Comparison of ENCODE assay signal across 19 cellular contexts in genomic region chr19:3477506-3477905, GRCh38. TPM values are rescaled to one million over a fixed set of nuclear protein-coding genes. Genes with fewer than 3 reads are reported as not detected.
DNase-seq lines count a peak whose midpoint lies in the region; TF ChIP-seq lines count a peak whose summit lies in the region.
"Had no signal": no experiment of that assay in that cellular context is flagged by ENCODE, and none has a peak within 500 bp of the region (broad histone marks: within the 10 kb centered on the region; RNA-seq: fewer than 3 reads in every experiment).

No MANE protein-coding gene starts in this region.

- no peak overlapping the region for H3K4me3 Mint-ChIP-seq in activated CD4-positive, alpha-beta T cell treated with anti-CD3 and anti-CD28 coated beads, Interleukin-2, amount 10 ng/mL, durations not matched to agents 24 days and 14 days
- H3K4me3 Mint-ChIP-seq in activated CD4-positive, alpha-beta T cell treated with anti-CD3 and anti-CD28 coated beads, Interleukin-2, amount 10 ng/mL, durations not matched to agents 7 days and 5 days = no peak overlapping the region
- H3K4me3 Mint-ChIP-seq in activated T-helper 1 cell treated with anti-CD3 and anti-CD28 coated beads, Interleukin-12 subunit alpha, Interleukin-12 subunit beta, Interleukin-2, Interleukin-4 antibody, amounts not matched to agents 30 ng/mL and 10 ng/mL and 1 ng/mL, durations not matched to agents 14 hours and 24 hours and 36 hours = no peak overlapping the region
- no peak overlapping the region for H3K4me3 Mint-ChIP-seq in activated naive CD4-positive, alpha-beta T cell treated with anti-CD3 and anti-CD28 coated beads, Interleukin-2, amount 10 ng/mL, durations not matched to agents 7 days and 5 days

- DNase-seq in activated CD4-positive, alpha-beta T cell treated with anti-CD3 and anti-CD28 coated beads, Interleukin-2, amount 10 ng/mL, durations not matched to agents 24 days and 14 days = no peak
- no peak for DNase-seq in activated CD4-positive, alpha-beta T cell treated with anti-CD3 and anti-CD28 coated beads, Interleukin-2, amount 10 ng/mL, durations not matched to agents 7 days and 5 days
- no peak for DNase-seq in activated T-helper 1 cell treated with anti-CD3 and anti-CD28 coated beads, Interleukin-12 subunit alpha, Interleukin-12 subunit beta, Interleukin-2, Interleukin-4 antibody, amounts not matched to agents 30 ng/mL and 10 ng/mL and 1 ng/mL, durations not matched to agents 14 hours and 24 hours and 36 hours (ENCODE audit: low spot score)
- no peak for DNase-seq in activated naive CD4-positive, alpha-beta T cell treated with anti-CD3 and anti-CD28 coated beads, Interleukin-2, amount 10 ng/mL, durations not matched to agents 7 days and 5 days
- DNase-seq in AML-193 (lab: John Stamatoyannopoulos, UW) = no peak
- no peak for DNase-seq in amniotic stem cell (lab: John Stamatoyannopoulos, UW)
- DNase-seq: C1 segment of cervical spinal cord; Calu3; CD4-positive, alpha-beta T cell; DMS 273 treated with DMSO at 0.1 percent for 48 hours; HCEC 1CT had no signal

- H3K27ac Mint-ChIP-seq in activated CD4-positive, alpha-beta T cell treated with anti-CD3 and anti-CD28 coated beads, Interleukin-2, amount 10 ng/mL, durations not matched to agents 24 days and 14 days = peak overlapping the region; percentile 10
- no peak overlapping the region for H3K27ac Mint-ChIP-seq in activated CD4-positive, alpha-beta T cell treated with anti-CD3 and anti-CD28 coated beads, Interleukin-2, amount 10 ng/mL, durations not matched to agents 7 days and 5 days
- peak overlapping the region; percentile 11 for H3K27ac Mint-ChIP-seq in activated T-helper 1 cell treated with anti-CD3 and anti-CD28 coated beads, Interleukin-12 subunit alpha, Interleukin-12 subunit beta, Interleukin-2, Interleukin-4 antibody, amounts not matched to agents 30 ng/mL and 10 ng/mL and 1 ng/mL, durations not matched to agents 14 hours and 24 hours and 36 hours
- H3K27ac Mint-ChIP-seq in activated naive CD4-positive, alpha-beta T cell treated with anti-CD3 and anti-CD28 coated beads, Interleukin-2, amount 10 ng/mL, durations not matched to agents 7 days and 5 days = no peak overlapping the region
- H3K27ac Mint-ChIP-seq: CD4-positive, alpha-beta T cell; IgD-negative memory B cell had no signal

- no peaks in the 10 kb centered on the region for H3K9me3 Mint-ChIP-seq in activated CD4-positive, alpha-beta T cell treated with anti-CD3 and anti-CD28 coated beads, Interleukin-2, amount 10 ng/mL, durations not matched to agents 24 days and 14 days
- no peaks in the 10 kb centered on the region for H3K9me3 Mint-ChIP-seq in activated CD4-positive, alpha-beta T cell treated with anti-CD3 and anti-CD28 coated beads, Interleukin-2, amount 10 ng/mL, durations not matched to agents 7 days and 5 days
- H3K9me3 Mint-ChIP-seq in activated T-helper 1 cell treated with anti-CD3 and anti-CD28 coated beads, Interleukin-12 subunit alpha, Interleukin-12 subunit beta, Interleukin-2, Interleukin-4 antibody, amounts not matched to agents 30 ng/mL and 10 ng/mL and 1 ng/mL, durations not matched to agents 14 hours and 24 hours and 36 hours = no peaks in the 10 kb centered on the region
- H3K9me3 Mint-ChIP-seq in activated naive CD4-positive, alpha-beta T cell treated with anti-CD3 and anti-CD28 coated beads, Interleukin-2, amount 10 ng/mL, durations not matched to agents 7 days and 5 days = no peaks in the 10 kb centered on the region
- H3K9me3 Mint-ChIP-seq: CD4-positive, alpha-beta T cell; IgD-negative memory B cell had no signal

- no peak for TF ChIP-seq CTCF in HEK293 (tag by site-specific recombination; IDR thresholded peaks at IDR 0.05)

- H3K36me3 ChIP-seq in HEK293 (ENCODE audit: control insufficient read depth in 2 of 2, insufficient read depth in 1 of 2, low read length in 2 of 2) = no peaks in the 10 kb centered on the region

- intact Hi-C loops in activated CD4-positive, alpha-beta T cell treated with anti-CD3 and anti-CD28 coated beads, Interleukin-2, amount 10 ng/mL, durations not matched to agents 24 days and 14 days (cut with micrococcal nuclease) = loop anchor here (5.0 kb wide), 1 partner anchor 170 kb away; no protein-coding TSS in a partner anchor
- intact Hi-C loops in activated T-helper 1 cell treated with anti-CD3 and anti-CD28 coated beads, Interleukin-12 subunit alpha, Interleukin-12 subunit beta, Interleukin-2, Interleukin-4 antibody, amounts not matched to agents 30 ng/mL and 10 ng/mL and 1 ng/mL, durations not matched to agents 14 hours and 24 hours and 36 hours (cut with micrococcal nuclease) = no loop called here

- H3K4me3 ChIP-seq in HEK293 (ENCODE audit: low read depth, low read length) = no peak overlapping the region
- H3K4me3 ChIP-seq: GM12878 had no signal

- H3K27me3 Mint-ChIP-seq in activated CD4-positive, alpha-beta T cell treated with anti-CD3 and anti-CD28 coated beads, Interleukin-2, amount 10 ng/mL, durations not matched to agents 24 days and 14 days = peaks cover 2% of the 10 kb centered on the region
- H3K27me3 Mint-ChIP-seq in activated CD4-positive, alpha-beta T cell treated with anti-CD3 and anti-CD28 coated beads, Interleukin-2, amount 10 ng/mL, durations not matched to agents 7 days and 5 days = peaks cover 5% of the 10 kb centered on the region
- no peaks in the 10 kb centered on the region for H3K27me3 Mint-ChIP-seq in activated T-helper 1 cell treated with anti-CD3 and anti-CD28 coated beads, Interleukin-12 subunit alpha, Interleukin-12 subunit beta, Interleukin-2, Interleukin-4 antibody, amounts not matched to agents 30 ng/mL and 10 ng/mL and 1 ng/mL, durations not matched to agents 14 hours and 24 hours and 36 hours (ENCODE audit: insufficient read depth)
- H3K27me3 Mint-ChIP-seq in activated naive CD4-positive, alpha-beta T cell treated with anti-CD3 and anti-CD28 coated beads, Interleukin-2, amount 10 ng/mL, durations not matched to agents 7 days and 5 days = peaks cover 11% of the 10 kb centered on the region

- no peaks in the 10 kb centered on the region for H3K9me3 ChIP-seq in HEK293 (ENCODE audit: control insufficient read depth, insufficient read depth, low read depth, low read length)

- CTCF ChIA-PET in activated CD4-positive, alpha-beta T cell treated with anti-CD3 and anti-CD28 coated beads, Interleukin-2, amount 10 ng/mL, durations not matched to agents 7 days and 5 days (lab: Charles Lee) = no interaction called here
- CTCF ChIA-PET in HEK293 (lab: Yijun Ruan, JAX) = no interaction called here
- CTCF ChIA-PET in activated naive CD4-positive, alpha-beta T cell treated with anti-CD3 and anti-CD28 coated beads, Interleukin-2, amount 10 ng/mL, durations not matched to agents 7 days and 5 days (lab: Charles Lee) = interaction anchor here (0.6 kb wide), 1 partner anchor 154 kb away, joined by 4 read pairs; no protein-coding TSS in a partner anchor

- H3K27ac ChIP-seq in HEK293 (ENCODE audit: extremely low read depth, low read depth, low read length) = no peak overlapping the region
- H3K27ac ChIP-seq: 22Rv1, KMS-11 had no signal

- no peaks in the 10 kb centered on the region for H3K36me3 Mint-ChIP-seq in activated CD4-positive, alpha-beta T cell treated with anti-CD3 and anti-CD28 coated beads, Interleukin-2, amount 10 ng/mL, durations not matched to agents 24 days and 14 days (ENCODE audit: low read depth)
- H3K36me3 Mint-ChIP-seq in activated CD4-positive, alpha-beta T cell treated with anti-CD3 and anti-CD28 coated beads, Interleukin-2, amount 10 ng/mL, durations not matched to agents 7 days and 5 days (ENCODE audit: low read depth) = no peaks in the 10 kb centered on the region
- no peaks in the 10 kb centered on the region for H3K36me3 Mint-ChIP-seq in activated T-helper 1 cell treated with anti-CD3 and anti-CD28 coated beads, Interleukin-12 subunit alpha, Interleukin-12 subunit beta, Interleukin-2, Interleukin-4 antibody, amounts not matched to agents 30 ng/mL and 10 ng/mL and 1 ng/mL, durations not matched to agents 14 hours and 24 hours and 36 hours (ENCODE audit: low read depth)
- no peaks in the 10 kb centered on the region for H3K36me3 Mint-ChIP-seq in activated naive CD4-positive, alpha-beta T cell treated with anti-CD3 and anti-CD28 coated beads, Interleukin-2, amount 10 ng/mL, durations not matched to agents 7 days and 5 days
- H3K36me3 Mint-ChIP-seq: IgD-negative memory B cell had no signal

- H3K4me1 ChIP-seq in HEK293 (ENCODE audit: control insufficient read depth, insufficient read depth, low read length) = no peaks in the 10 kb centered on the region

- POLR2A ChIA-PET in activated CD4-positive, alpha-beta T cell treated with anti-CD3 and anti-CD28 coated beads, Interleukin-2, amount 10 ng/mL, durations not matched to agents 7 days and 5 days (lab: Charles Lee) = no interaction called here
- POLR2A ChIA-PET in HEK293 (lab: Yijun Ruan, JAX) = no interaction called here

- peaks cover 16% of the 10 kb centered on the region for H3K4me1 Mint-ChIP-seq in activated CD4-positive, alpha-beta T cell treated with anti-CD3 and anti-CD28 coated beads, Interleukin-2, amount 10 ng/mL, durations not matched to agents 24 days and 14 days
- H3K4me1 Mint-ChIP-seq in activated CD4-positive, alpha-beta T cell treated with anti-CD3 and anti-CD28 coated beads, Interleukin-2, amount 10 ng/mL, durations not matched to agents 7 days and 5 days = peaks cover 13% of the 10 kb centered on the region
- peaks cover 6% of the 10 kb centered on the region for H3K4me1 Mint-ChIP-seq in activated T-helper 1 cell treated with anti-CD3 and anti-CD28 coated beads, Interleukin-12 subunit alpha, Interleukin-12 subunit beta, Interleukin-2, Interleukin-4 antibody, amounts not matched to agents 30 ng/mL and 10 ng/mL and 1 ng/mL, durations not matched to agents 14 hours and 24 hours and 36 hours (ENCODE audit: low read depth)
- peaks cover 14% of the 10 kb centered on the region for H3K4me1 Mint-ChIP-seq in activated naive CD4-positive, alpha-beta T cell treated with anti-CD3 and anti-CD28 coated beads, Interleukin-2, amount 10 ng/mL, durations not matched to agents 7 days and 5 days

RNA-seq across cellular contexts. Expression of gene SMIM24, which starts 2.8 kb away (rescaled TPM):
- 0.33 TPM in 1 of 2 replicates, not detected in the other for total RNA-seq in activated CD4-positive, alpha-beta T cell treated with anti-CD3 and anti-CD28 coated beads, Interleukin-2, amount 10 ng/mL, durations not matched to agents 24 days and 14 days
- under 1 TPM; 0.27 to 0.33 TPM for total RNA-seq in activated CD4-positive, alpha-beta T cell treated with anti-CD3 and anti-CD28 coated beads, Interleukin-2, amount 10 ng/mL, durations not matched to agents 7 days and 5 days
- not detected in 2 replicates for total RNA-seq in activated T-helper 1 cell treated with anti-CD3 and anti-CD28 coated beads, Interleukin-12 subunit alpha, Interleukin-12 subunit beta, Interleukin-2, Interleukin-4 antibody, amounts not matched to agents 30 ng/mL and 10 ng/mL and 1 ng/mL, durations not matched to agents 14 hours and 24 hours and 36 hours
- total RNA-seq: A673; CD4-positive, alpha-beta T cell had no signal

RNA-seq across cellular contexts. Expression of gene SMIM44, which starts 5.7 kb away (rescaled TPM):
- not detected in 2 replicates for total RNA-seq in activated CD4-positive, alpha-beta T cell treated with anti-CD3 and anti-CD28 coated beads, Interleukin-2, amount 10 ng/mL, durations not matched to agents 24 days and 14 days
- not detected for total RNA-seq in activated CD4-positive, alpha-beta T cell treated with anti-CD3 and anti-CD28 coated beads, Interleukin-2, amount 10 ng/mL, durations not matched to agents 7 days and 5 days
- not detected in 2 replicates for total RNA-seq in activated T-helper 1 cell treated with anti-CD3 and anti-CD28 coated beads, Interleukin-12 subunit alpha, Interleukin-12 subunit beta, Interleukin-2, Interleukin-4 antibody, amounts not matched to agents 30 ng/mL and 10 ng/mL and 1 ng/mL, durations not matched to agents 14 hours and 24 hours and 36 hours
- total RNA-seq: A673; Calu3; CD4-positive, alpha-beta T cell; G401; GM12878; H1 had no signal

RNA-seq across cellular contexts. Expression of gene DOHH, which starts 23.0 kb away (rescaled TPM):
- 21.5 and 24.4 TPM in 2 replicates for total RNA-seq in activated CD4-positive, alpha-beta T cell treated with anti-CD3 and anti-CD28 coated beads, Interleukin-2, amount 10 ng/mL, durations not matched to agents 24 days and 14 days
- 10 to 100 TPM in 1 of 2 experiments, 1 to 10 TPM in 1; 9.2 to 12.6 TPM for total RNA-seq in activated CD4-positive, alpha-beta T cell treated with anti-CD3 and anti-CD28 coated beads, Interleukin-2, amount 10 ng/mL, durations not matched to agents 7 days and 5 days
- total RNA-seq in activated T-helper 1 cell treated with anti-CD3 and anti-CD28 coated beads, Interleukin-12 subunit alpha, Interleukin-12 subunit beta, Interleukin-2, Interleukin-4 antibody, amounts not matched to agents 30 ng/mL and 10 ng/mL and 1 ng/mL, durations not matched to agents 14 hours and 24 hours and 36 hours = 20.6 and 21.6 TPM in 2 replicates

RNA-seq across cellular contexts. Expression of gene FZR1, which starts 28.6 kb away (rescaled TPM):
- 37.3 and 38.7 TPM in 2 replicates for total RNA-seq in activated CD4-positive, alpha-beta T cell treated with anti-CD3 and anti-CD28 coated beads, Interleukin-2, amount 10 ng/mL, durations not matched to agents 24 days and 14 days
- 10 to 100 TPM; 78.6 to 79.3 TPM for total RNA-seq in activated CD4-positive, alpha-beta T cell treated with anti-CD3 and anti-CD28 coated beads, Interleukin-2, amount 10 ng/mL, durations not matched to agents 7 days and 5 days
- 41.1 and 45.3 TPM in 2 replicates for total RNA-seq in activated T-helper 1 cell treated with anti-CD3 and anti-CD28 coated beads, Interleukin-12 subunit alpha, Interleukin-12 subunit beta, Interleukin-2, Interleukin-4 antibody, amounts not matched to agents 30 ng/mL and 10 ng/mL and 1 ng/mL, durations not matched to agents 14 hours and 24 hours and 36 hours

Comparison
In these comparisons a context has a peak if more than half of its experiments do, and no peak if none do; other contexts are left out.
1. H3K27ac Mint-ChIP-seq: peak in activated CD4-positive, alpha-beta T cell treated with anti-CD3 and anti-CD28 coated beads, Interleukin-2, amount 10 ng/mL, durations not matched to agents 24 days and 14 days (single experiment) and activated T-helper 1 cell treated with anti-CD3 and anti-CD28 coated beads, Interleukin-12 subunit alpha, Interleukin-12 subunit beta, Interleukin-2, Interleukin-4 antibody, amounts not matched to agents 30 ng/mL and 10 ng/mL and 1 ng/mL, durations not matched to agents 14 hours and 24 hours and 36 hours (single experiment); none in activated CD4-positive, alpha-beta T cell treated with anti-CD3 and anti-CD28 coated beads, Interleukin-2, amount 10 ng/mL, durations not matched to agents 7 days and 5 days (single experiment) and activated naive CD4-positive, alpha-beta T cell treated with anti-CD3 and anti-CD28 coated beads, Interleukin-2, amount 10 ng/mL, durations not matched to agents 7 days and 5 days (single experiment).